In the genomic region with DNA sequence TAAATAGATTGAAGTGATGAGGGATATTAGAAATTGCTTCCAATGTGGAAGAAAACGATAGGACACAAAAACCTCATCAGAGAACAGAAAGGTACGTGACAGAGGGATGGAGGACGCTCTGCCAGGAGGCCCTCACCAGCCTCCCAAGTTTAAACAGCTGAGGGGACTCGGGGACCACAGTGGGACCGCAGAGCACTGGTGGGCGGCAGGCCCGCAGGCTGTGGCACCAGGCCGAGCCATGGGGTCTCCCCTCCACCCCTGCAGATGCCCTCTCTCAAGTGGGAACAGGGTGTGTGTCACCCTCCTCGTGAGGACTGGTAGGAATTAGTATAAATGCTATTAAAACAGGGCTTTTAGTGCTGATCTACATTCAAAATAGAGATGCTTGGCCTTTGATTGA, we compare ENCODE assay signal across 31 cellular contexts. TPM values are rescaled to one million over a fixed set of nuclear protein-coding genes. Genes with fewer than 3 reads are reported as not detected.
"Had no signal": no experiment of that assay in that cellular context is flagged by ENCODE, and none has a peak within 500 bp of the region (broad histone marks: within the 10 kb centered on the region; RNA-seq: fewer than 3 reads in every experiment).

No MANE protein-coding gene starts in this region.

- H3K36me3 ChIP-seq: uterus had no signal

- H3K4me1 ChIP-seq: stomach, suprapubic skin, testis, thyroid gland, tibial artery, tibial nerve, transverse colon, upper lobe of left lung, upper lobe of right lung, uterus, vagina had no signal

- H3K27me3 ChIP-seq: stomach, suprapubic skin, testis, thyroid gland, tibial artery, tibial nerve, transverse colon, upper lobe of left lung, upper lobe of right lung, uterus, vagina had no signal

- H3K9me3 ChIP-seq: stomach, suprapubic skin, testis, thoracic aorta, thyroid gland, tibial artery, tibial nerve, transverse colon, upper lobe of left lung, upper lobe of right lung, uterus, vagina had no signal

- H3K27me3 Mint-ChIP-seq: stimulated activated memory B cell treated with anti-CD40 and anti-IgM and Interleukin-4, amounts not matched to agents 10 μg/mL and 1 μg/mL and 100 μg/mL, for 72 hours; stimulated activated naive CD8-positive, alpha-beta T cell treated with anti-CD3 and anti-CD28 coated beads, Interleukin-15, amount 100 ng/mL, for 72 hours; stimulated activated naive CD8-positive, alpha-beta T cell treated with anti-CD3 and anti-CD28 coated beads, Interleukin-15, Interleukin-2, amounts not matched to agents 100 ng/mL and 50 ng/mL, for 24 hours; type B pancreatic cell had no signal

- H3K9me3 Mint-ChIP-seq: stimulated activated effector memory CD8-positive, alpha-beta T cell treated with anti-CD3 and anti-CD28 coated beads, Interleukin-12 subunit alpha, Interleukin-12 subunit beta, amount 100 ng/mL, for 72 hours; stimulated activated memory B cell treated with anti-CD40 and anti-IgM and Interleukin-4, amounts not matched to agents 10 μg/mL and 1 μg/mL and 100 μg/mL, for 72 hours; stimulated activated naive CD8-positive, alpha-beta T cell treated with anti-CD3 and anti-CD28 coated beads, Interleukin-15, amount 100 ng/mL, for 72 hours; stimulated activated naive CD8-positive, alpha-beta T cell treated with anti-CD3 and anti-CD28 coated beads, Interleukin-15, Interleukin-2, amounts not matched to agents 100 ng/mL and 50 ng/mL, for 24 hours; type B pancreatic cell had no signal

- H3K27ac Mint-ChIP-seq: stimulated activated effector memory CD8-positive, alpha-beta T cell treated with anti-CD3 and anti-CD28 coated beads, Interleukin-12 subunit alpha, Interleukin-12 subunit beta, amount 100 ng/mL, for 72 hours; stimulated activated memory B cell treated with anti-CD40 and anti-IgM and Interleukin-4, amounts not matched to agents 10 μg/mL and 1 μg/mL and 100 μg/mL, for 72 hours; stimulated activated naive CD8-positive, alpha-beta T cell treated with anti-CD3 and anti-CD28 coated beads, Interleukin-15, Interleukin-2, amounts not matched to agents 100 ng/mL and 50 ng/mL, for 24 hours; type B pancreatic cell had no signal

- DNase-seq: stimulated activated CD4-positive, alpha-beta T cell treated with anti-CD3 and anti-CD28 coated beads, Interleukin-2, amount 100 ng/mL, for 48 hours; stimulated activated CD4-positive, alpha-beta T cell treated with anti-CD3 and anti-CD28 coated beads, Interleukin-4, amount 100 ng/mL, for 1 hour; stimulated activated CD4-positive, alpha-beta T cell treated with anti-CD3 and anti-CD28 coated beads, Interleukin-4, amount 100 ng/mL, for 24 hours; stimulated activated CD4-positive, alpha-beta T cell treated with anti-CD3 and anti-CD28 coated beads, Interleukin-4, amount 100 ng/mL, for 4 hours; stimulated activated CD8-positive, alpha-beta memory T cell treated with anti-CD3 and anti-CD28 coated beads, Interleukin-4, amount 100 ng/mL, for 48 hours; stimulated activated naive CD4-positive, alpha-beta T cell; stimulated activated naive CD4-positive, alpha-beta T cell treated with Interleukin-2 at 50 U/mL for 16 hours; stimulated activated naive CD8-positive, alpha-beta T cell treated with anti-CD3 and anti-CD28 coated beads, Interleukin-15, amount 100 ng/mL, for 72 hours; stimulated activated naive CD8-positive, alpha-beta T cell treated with anti-CD3 and anti-CD28 coated beads, Interleukin-15, Interleukin-2, amounts not matched to agents 100 U/mL and 50 U/mL, for 24 hours; stomach; substantia nigra; testis; thyroid gland; tibial artery; transverse colon; trophoblast cell; upper lobe of right lung; uterus had no signal

- ATAC-seq: stimulated activated effector memory CD8-positive, alpha-beta T cell treated with anti-CD3 and anti-CD28 coated beads, Interleukin-12 subunit alpha, Interleukin-12 subunit beta, amount 100 ng/mL, for 72 hours; stimulated activated memory B cell treated with anti-CD40 and anti-IgM and Interleukin-4, amounts not matched to agents 10 μg/mL and 1 μg/mL and 100 μg/mL, for 72 hours; stimulated activated naive CD8-positive, alpha-beta T cell treated with anti-CD3 and anti-CD28 coated beads, Interleukin-15, amount 100 ng/mL, for 72 hours; stimulated activated naive CD8-positive, alpha-beta T cell treated with anti-CD3 and anti-CD28 coated beads, Interleukin-15, Interleukin-2, amounts not matched to agents 100 U/mL and 50 U/mL, for 24 hours; upper lobe of right lung had no signal

- H3K4me1 Mint-ChIP-seq: stimulated activated memory B cell treated with anti-CD40 and anti-IgM and Interleukin-4, amounts not matched to agents 10 μg/mL and 1 μg/mL and 100 μg/mL, for 72 hours; stimulated activated naive CD8-positive, alpha-beta T cell treated with anti-CD3 and anti-CD28 coated beads, Interleukin-15, amount 100 ng/mL, for 72 hours had no signal

- H3K4me3 ChIP-seq: stomach, suprapubic skin, testis, thoracic aorta, thyroid gland, tibial artery, tibial nerve, transverse colon, upper lobe of left lung, upper lobe of right lung, uterus, vagina had no signal

- H3K27ac ChIP-seq: stomach, suprapubic skin, testis, thoracic aorta, thyroid gland, tibial artery, tibial nerve, transverse colon, upper lobe of left lung, upper lobe of right lung, uterus, vagina had no signal

- H3K4me3 Mint-ChIP-seq: stimulated activated effector memory CD8-positive, alpha-beta T cell treated with anti-CD3 and anti-CD28 coated beads, Interleukin-12 subunit alpha, Interleukin-12 subunit beta, amount 100 ng/mL, for 72 hours; stimulated activated memory B cell treated with anti-CD40 and anti-IgM and Interleukin-4, amounts not matched to agents 10 μg/mL and 1 μg/mL and 100 μg/mL, for 72 hours; stimulated activated naive CD8-positive, alpha-beta T cell treated with anti-CD3 and anti-CD28 coated beads, Interleukin-15, amount 100 ng/mL, for 72 hours; stimulated activated naive CD8-positive, alpha-beta T cell treated with anti-CD3 and anti-CD28 coated beads, Interleukin-15, Interleukin-2, amounts not matched to agents 100 ng/mL and 50 ng/mL, for 24 hours; type B pancreatic cell had no signal

RNA-seq across cellular contexts. Expression of gene OR6B2, which starts 15.9 kb away (rescaled TPM):
- total RNA-seq: stomach, subcutaneous adipose tissue, suprapubic skin, temporal lobe, testis, thoracic aorta, thyroid gland, transverse colon, upper lobe of left lung, upper lobe of right lung, ureter, urinary bladder, uterus, vagina had no signal

RNA-seq across cellular contexts. Expression of gene OR6B3, which starts 39.0 kb away (rescaled TPM):
- total RNA-seq: stomach, subcutaneous adipose tissue, suprapubic skin, temporal lobe, thoracic aorta, thyroid gland, transverse colon, upper lobe of left lung, upper lobe of right lung, ureter, urinary bladder, uterus, vagina had no signal
